ENCODE assay signal across 11 cellular contexts in genomic region chr1:10252508-10252907, GRCh38. TPM values are rescaled to one million over a fixed set of nuclear protein-coding genes. Genes with fewer than 3 reads are reported as not detected.
DNase-seq lines count a peak whose midpoint lies in the region; ATAC-seq and TF ChIP-seq lines count a peak whose summit lies in the region.
"Had no signal": no experiment of that assay in that cellular context is flagged by ENCODE, and none has a peak within 500 bp of the region (broad histone marks: within the 10 kb centered on the region; RNA-seq: fewer than 3 reads in every experiment).

No MANE protein-coding gene starts in this region.

- H3K9ac ChIP-seq in neural progenitor cell: no peak overlapping the region

- CTCF ChIA-PET in Panc1 (lab: Charles Lee): no interaction called here

- no peak for TF ChIP-seq POLR2A in spleen (IDR thresholded peaks at IDR 0.05)

- POLR2A ChIA-PET in Panc1 (lab: Charles Lee): no interaction called here

- no peak for TF ChIP-seq CTCF in Panc1 (IDR thresholded peaks at IDR 0.05)
- TF ChIP-seq CTCF in neural progenitor cell (IDR thresholded peaks at IDR 0.05): no peak
- no peak for TF ChIP-seq CTCF in spleen (IDR thresholded peaks at IDR 0.05 in 8 of 11, conservative IDR thresholded peaks at IDR 0.05 in 3 of 11)

- H3K36me3 Mint-ChIP-seq in neural progenitor cell: peaks cover 19% of the 10 kb centered on the region
- H3K36me3 Mint-ChIP-seq in stimulated activated naive B cell treated with anti-CD40 and anti-IgM and Interleukin-4, amounts not matched to agents 10 μg/mL and 1 μg/mL and 100 μg/mL, for 72 hours: peaks cover 5 to 9% of the 10 kb centered on the region in 2 donors
- H3K36me3 Mint-ChIP-seq: activated naive CD8-positive, alpha-beta T cell treated with anti-CD3 and anti-CD28 coated beads for 36 hours; CD4-positive, CD25-positive, alpha-beta regulatory T cell had no signal

- intact Hi-C loops in Panc1 (cut with micrococcal nuclease; ENCODE audit: unreplicated experiment): no loop called here
- intact Hi-C loops in spleen (cut with DNase I; ENCODE audit: low total_unique reads): no loop called here

- no peaks in the 10 kb centered on the region for H3K4me1 ChIP-seq in Panc1 (ENCODE audit: control insufficient read depth, insufficient read depth, low read length)
- peaks cover 3% of the 10 kb centered on the region for H3K4me1 ChIP-seq in neural progenitor cell
- peaks cover 0 to 49% (median 13%) of the 10 kb centered on the region in 6 donors for H3K4me1 ChIP-seq in spleen

- ATAC-seq in Panc1: 0 out of 2 replicates have a peak, but pooled peaks have one; percentile 45
- ATAC-seq in stimulated activated naive B cell treated with anti-CD40 and anti-IgM and Interleukin-4, amounts not matched to agents 10 μg/mL and 1 μg/mL and 100 μg/mL, for 72 hours (replicated peaks): no peak

- no peaks in the 10 kb centered on the region for H3K9me3 ChIP-seq in Panc1 (ENCODE audit: control insufficient read depth, insufficient read depth, low read depth, low read length)
- H3K9me3 ChIP-seq in neural progenitor cell (ENCODE audit: low read depth): no peaks in the 10 kb centered on the region
- H3K9me3 ChIP-seq in spleen: no peaks in the 10 kb centered on the region

- H3K36me3 ChIP-seq in Panc1 (ENCODE audit: control insufficient read depth, insufficient read depth, low read length): no peaks in the 10 kb centered on the region
- no peaks in the 10 kb centered on the region for H3K36me3 ChIP-seq in neural progenitor cell
- peaks cover 0 to 16% (median 3%) of the 10 kb centered on the region in 6 donors for H3K36me3 ChIP-seq in spleen

- in situ Hi-C loops in Panc1 (cut with HindIII; ENCODE audit: low pct_unique_long_range_greater_than_20kb, low sequenced_read_pairs): no loop called here

- peak overlapping the region; percentile 46 for H3K27ac Mint-ChIP-seq in neural progenitor cell
- H3K27ac Mint-ChIP-seq in stimulated activated naive B cell treated with anti-CD40 and anti-IgM and Interleukin-4, amounts not matched to agents 10 μg/mL and 1 μg/mL and 100 μg/mL, for 72 hours: no peak overlapping the region
- H3K27ac Mint-ChIP-seq: activated naive CD8-positive, alpha-beta T cell treated with anti-CD3 and anti-CD28 coated beads for 36 hours; CD4-positive, CD25-positive, alpha-beta regulatory T cell had no signal

- DNase-seq in EL: peak; percentile 81
- DNase-seq in Panc1 (ENCODE audit: low read depth, low spot score): no peak
- DNase-seq in dermis blood vessel endothelial cell: peak; percentile 23
- no peak for DNase-seq in neural progenitor cell (ENCODE audit: low spot score)
- no peak for DNase-seq in NCI-H526 (lab: John Stamatoyannopoulos, UW)
- DNase-seq in activated T-cell treated with anti-CD3 and anti-CD28 coated beads, Interleukin-2, amount 50 U/mL, for 48 hours: no peak
- DNase-seq in spleen: no peak
- DNase-seq in stimulated activated naive B cell treated with anti-CD40 and anti-IgM and Interleukin-4, amounts not matched to agents 10 μg/mL and 1 μg/mL and 100 μg/mL, for 72 hours: no peak
- DNase-seq: activated naive CD8-positive, alpha-beta T cell treated with anti-CD3 and anti-CD28 coated beads for 36 hours; CD4-positive, CD25-positive, alpha-beta regulatory T cell; NCI-H524 treated with DMSO at 0.1 percent for 48 hours had no signal

- no peak overlapping the region for H2AFZ ChIP-seq in neural progenitor cell (replicated peaks)

- H3F3A ChIP-seq in neural progenitor cell (ENCODE audit: low read depth): peaks cover 7% of the 10 kb centered on the region

- no peak overlapping the region for H3K4me3 Mint-ChIP-seq in neural progenitor cell
- no peak overlapping the region for H3K4me3 Mint-ChIP-seq in stimulated activated naive B cell treated with anti-CD40 and anti-IgM and Interleukin-4, amounts not matched to agents 10 μg/mL and 1 μg/mL and 100 μg/mL, for 72 hours
- H3K4me3 Mint-ChIP-seq: activated naive CD8-positive, alpha-beta T cell treated with anti-CD3 and anti-CD28 coated beads for 36 hours; CD4-positive, CD25-positive, alpha-beta regulatory T cell had no signal

- 93 to 99% (median 97%) methylated on average over 6 of the region's 6 CpGs for WGBS in spleen, 5 donors

- no peak overlapping the region for H3K27ac ChIP-seq in Panc1 (ENCODE audit: low read length)
- H3K27ac ChIP-seq in neural progenitor cell: no peak overlapping the region
- H3K27ac ChIP-seq in spleen: peak overlapping the region in 1 of 8 donors; percentile 33

- H4K20me1 ChIP-seq in neural progenitor cell (ENCODE audit: low read depth): peaks cover 32% of the 10 kb centered on the region

- H3K4me1 Mint-ChIP-seq in neural progenitor cell: peaks cover 15% of the 10 kb centered on the region
- H3K4me1 Mint-ChIP-seq in stimulated activated naive B cell treated with anti-CD40 and anti-IgM and Interleukin-4, amounts not matched to agents 10 μg/mL and 1 μg/mL and 100 μg/mL, for 72 hours: peaks cover 4 to 14% of the 10 kb centered on the region in 2 donors

- no peaks in the 10 kb centered on the region for H3K9me3 Mint-ChIP-seq in neural progenitor cell
- no peaks in the 10 kb centered on the region for H3K9me3 Mint-ChIP-seq in stimulated activated naive B cell treated with anti-CD40 and anti-IgM and Interleukin-4, amounts not matched to agents 10 μg/mL and 1 μg/mL and 100 μg/mL, for 72 hours
- H3K9me3 Mint-ChIP-seq: activated naive CD8-positive, alpha-beta T cell treated with anti-CD3 and anti-CD28 coated beads for 36 hours; CD4-positive, CD25-positive, alpha-beta regulatory T cell had no signal

- H3K4me3 ChIP-seq in Panc1 (ENCODE audit: low read depth in 2 of 2, low read length in 2 of 2) (no peak overlapping the region), neural progenitor cell (no peak overlapping the region), spleen (no peak overlapping the region)

- peaks cover 2% of the 10 kb centered on the region for H3K27me3 Mint-ChIP-seq in neural progenitor cell (ENCODE audit: insufficient read depth, low read depth)
- no peaks in the 10 kb centered on the region for H3K27me3 Mint-ChIP-seq in stimulated activated naive B cell treated with anti-CD40 and anti-IgM and Interleukin-4, amounts not matched to agents 10 μg/mL and 1 μg/mL and 100 μg/mL, for 72 hours
- H3K27me3 Mint-ChIP-seq: activated naive CD8-positive, alpha-beta T cell treated with anti-CD3 and anti-CD28 coated beads for 36 hours; CD4-positive, CD25-positive, alpha-beta regulatory T cell had no signal

- no peak overlapping the region for H3K4me2 ChIP-seq in neural progenitor cell

- no TSS peak for BruUV-seq in Panc1 (replicated peaks; lab: Mats Ljungman, UMichigan)

- peaks cover 88% of the 10 kb centered on the region for H3K79me2 ChIP-seq in neural progenitor cell (ENCODE audit: low read depth)

- H3K27me3 ChIP-seq in Panc1 (ENCODE audit: control insufficient read depth, insufficient read depth, low read length) (no peaks in the 10 kb centered on the region), neural progenitor cell (no peaks in the 10 kb centered on the region), spleen (replicated peaks in 1 of 7) (no peaks in the 10 kb centered on the region)

RNA-seq across cellular contexts. Expression of gene KIF1B, which starts 42.1 kb away (rescaled TPM):
- total RNA-seq in Panc1 (2021; ENCODE audit: unreplicated experiment) (33.0 TPM), dermis blood vessel endothelial cell (39.5 and 71.1 TPM in 2 replicates), neural progenitor cell (ENCODE audit: low replicate concordance) (49.8 and 52.0 TPM in 2 replicates), spleen (10 to 100 TPM; 29.9 to 53.5 (median 37.4) TPM)
- polyA plus RNA-seq in Panc1 (2012; ENCODE audit: insufficient read length): 14.9 TPM
- polyA plus RNA-seq in spleen: 1 to 10 TPM; 1.6 to 4.8 (median 2.4) TPM

Comparison
In these comparisons a context has a peak if more than half of its experiments do, and no peak if none do; other contexts are left out.
1. DNase-seq: peak in EL (single experiment) and dermis blood vessel endothelial cell (single experiment); none in Panc1 (single experiment), neural progenitor cell (single experiment), NCI-H526 (0 of 2), activated T-cell treated with anti-CD3 and anti-CD28 coated beads, Interleukin-2, amount 50 U/mL, for 48 hours (0 of 2), spleen (single experiment) and stimulated activated naive B cell treated with anti-CD40 and anti-IgM and Interleukin-4, amounts not matched to agents 10 μg/mL and 1 μg/mL and 100 μg/mL, for 72 hours (single experiment).